In the genomic region with DNA sequence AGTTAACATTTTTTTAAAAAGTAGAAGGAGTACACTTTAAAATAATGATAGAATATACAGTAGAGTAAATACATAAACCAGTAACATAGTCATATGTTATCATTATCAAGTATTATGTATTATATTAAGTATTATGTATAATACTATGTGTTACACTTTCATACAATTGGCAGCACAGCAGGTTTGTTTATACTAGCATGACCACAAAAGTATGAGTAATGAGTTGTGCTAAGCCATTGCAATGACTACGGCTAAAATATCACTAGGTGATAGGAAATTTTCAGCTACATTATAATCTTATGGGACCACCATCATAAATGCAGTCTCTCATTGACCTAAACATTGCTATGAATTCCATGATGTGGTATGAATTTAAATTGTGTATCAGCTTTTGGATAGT, we compare ENCODE assay signal across 17 cellular contexts.
"Had no signal": no experiment of that assay in that cellular context is flagged by ENCODE, and none has a peak within 500 bp of the region (broad histone marks: within the 10 kb centered on the region; RNA-seq: fewer than 3 reads in every experiment).

No MANE protein-coding gene starts in this region.

- DNase-seq: activated CD4-positive, alpha-beta T cell treated with anti-CD3 and anti-CD28 coated beads, Interleukin-2, amount 10 ng/mL, durations not matched to agents 7 days and 5 days; activated CD8-positive, alpha-beta T cell treated with anti-CD3 and anti-CD28 coated beads, Interleukin-2, amount 10 ng/mL, durations not matched to agents 7 days and 5 days; activated naive CD4-positive, alpha-beta T cell treated with Interleukin-2 at 50 U/mL for 16 hours; activated naive CD8-positive, alpha-beta T cell treated with anti-CD3 and anti-CD28 coated beads, Interleukin-2, amount 10 ng/mL, durations not matched to agents 7 days and 5 days; activated T-cell treated with anti-CD3 and anti-CD28 coated beads, Interleukin-2, amount 50 U/mL, for 24 hours; amygdala; dermis blood vessel endothelial cell; effector memory CD4-positive, alpha-beta T cell; mesendoderm; naive thymus-derived CD8-positive, alpha-beta T cell; pancreas; right lobe of liver; stimulated activated CD4-positive, alpha-beta T cell treated with anti-CD3 and anti-CD28 coated beads, Interleukin-4, amount 100 ng/mL, for 1 hour; stomach; T1000 had no signal

- ATAC-seq: activated CD8-positive, alpha-beta T cell treated with anti-CD3 and anti-CD28 coated beads, Interleukin-2, amount 10 ng/mL, durations not matched to agents 7 days and 5 days; foreskin keratinocyte; naive thymus-derived CD8-positive, alpha-beta T cell; pancreas; right lobe of liver had no signal

- H3K4me2 ChIP-seq: smooth muscle cell had no signal

- H3K36me3 ChIP-seq: pancreas, right lobe of liver, stomach had no signal

- H3K9me3 ChIP-seq: pancreas, right lobe of liver had no signal

- H3K27ac ChIP-seq: foreskin keratinocyte, pancreas, right lobe of liver, stomach had no signal

- H3K4me3 ChIP-seq: pancreas, right lobe of liver, smooth muscle cell, stomach had no signal

- H3K4me1 ChIP-seq: foreskin keratinocyte, right lobe of liver, stomach had no signal

- H3K27me3 ChIP-seq: foreskin keratinocyte, pancreas, right lobe of liver, stomach had no signal
